In the genomic region with DNA sequence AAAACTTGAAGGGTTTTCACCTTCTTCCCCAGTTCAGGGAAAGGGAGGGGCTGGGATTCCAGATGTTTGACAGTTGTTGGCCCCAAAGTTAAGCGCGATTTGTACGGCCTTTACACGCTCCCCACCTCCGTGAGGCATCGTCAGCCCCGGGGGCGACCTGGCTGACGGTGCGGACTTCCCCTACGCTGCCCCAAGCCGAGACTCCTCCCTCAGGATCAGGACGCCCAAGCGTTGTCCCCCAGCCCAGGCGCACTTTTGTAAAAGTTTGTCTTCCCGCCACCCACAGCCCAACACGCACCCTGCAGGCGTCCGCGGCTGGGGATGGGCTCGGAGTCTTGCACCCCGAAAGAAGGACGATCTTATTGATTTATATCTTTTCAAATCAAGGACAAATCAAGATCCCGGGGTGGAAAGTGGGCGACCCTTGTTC, we compare ENCODE assay signal across 9 cellular contexts.
DNase-seq lines count a peak whose midpoint lies in the region; ATAC-seq lines count a peak whose summit lies in the region.
"Had no signal": no experiment of that assay in that cellular context is flagged by ENCODE, and none has a peak within 500 bp of the region (broad histone marks: within the 10 kb centered on the region; RNA-seq: fewer than 3 reads in every experiment).

No MANE protein-coding gene starts in this region.

- H3K4me1 Mint-ChIP-seq in central memory CD8-positive, alpha-beta T cell, result peaks cover 17% of the 10 kb centered on the region

- peak; percentile 70 for DNase-seq in DMS 273 (lab: John Stamatoyannopoulos, UW; ENCODE audit: unreplicated experiment)
- no peak for DNase-seq in DMS 273 treated with DMSO at 0.1 percent for 48 hours (lab: John Stamatoyannopoulos, UW)
- DNase-seq in UCSD-AML1 (lab: John Stamatoyannopoulos, UW; ENCODE audit: unreplicated experiment), result peak; percentile 63
- DNase-seq in central memory CD8-positive, alpha-beta T cell (ENCODE audit: low spot score in 2 of 2), result peak; percentile 14 to 22
- DNase-seq in stimulated activated CD4-positive, alpha-beta T cell treated with anti-CD3 and anti-CD28 coated beads, Interleukin-2, amount 100 ng/mL, for 24 hours, result peak; percentile 45 to 59
- no peak for DNase-seq in NOMO-1 treated with DMSO at 0.1 percent for 48 hours (lab: John Stamatoyannopoulos, UW; ENCODE audit: unreplicated experiment)

- no peaks in the 10 kb centered on the region for H3K9me3 Mint-ChIP-seq in central memory CD8-positive, alpha-beta T cell

- peak overlapping the region; percentile 85 for H3K4me3 Mint-ChIP-seq in central memory CD8-positive, alpha-beta T cell

- no peaks in the 10 kb centered on the region for H3K27me3 Mint-ChIP-seq in central memory CD8-positive, alpha-beta T cell

- H3K27ac ChIP-seq in layer of hippocampus (ENCODE audit: low read depth, low read length), result peak overlapping the region; percentile 89
- H3K27ac ChIP-seq: 22Rv1 had no signal

- peak; percentile 38 for ATAC-seq in HG03135 (IDR thresholded peaks at IDR 0.05; ENCODE audit: unreplicated experiment)
- ATAC-seq in central memory CD8-positive, alpha-beta T cell (replicated peaks; ENCODE audit: extremely low read depth, poor library complexity, severe bottlenecking), result peak; percentile 60

- no peaks in the 10 kb centered on the region for H3K27me3 ChIP-seq in layer of hippocampus (ENCODE audit: control insufficient read depth, insufficient read depth, low read length)

- H3K36me3 Mint-ChIP-seq in central memory CD8-positive, alpha-beta T cell (ENCODE audit: insufficient read depth), result peaks cover 3% of the 10 kb centered on the region

- no peak overlapping the region for H3K27ac Mint-ChIP-seq in central memory CD8-positive, alpha-beta T cell (ENCODE audit: low read depth)

Comparison
In these comparisons a context has a peak if more than half of its experiments do, and no peak if none do; other contexts are left out.
1. DNase-seq: peak in DMS 273 (single experiment), UCSD-AML1 (single experiment), central memory CD8-positive, alpha-beta T cell (2 of 2) and stimulated activated CD4-positive, alpha-beta T cell treated with anti-CD3 and anti-CD28 coated beads, Interleukin-2, amount 100 ng/mL, for 24 hours (2 of 2); none in DMS 273 treated with DMSO at 0.1 percent for 48 hours (single experiment) and NOMO-1 treated with DMSO at 0.1 percent for 48 hours (single experiment).